ENCODE assay signal across 1 cellular context in the genomic region with DNA sequence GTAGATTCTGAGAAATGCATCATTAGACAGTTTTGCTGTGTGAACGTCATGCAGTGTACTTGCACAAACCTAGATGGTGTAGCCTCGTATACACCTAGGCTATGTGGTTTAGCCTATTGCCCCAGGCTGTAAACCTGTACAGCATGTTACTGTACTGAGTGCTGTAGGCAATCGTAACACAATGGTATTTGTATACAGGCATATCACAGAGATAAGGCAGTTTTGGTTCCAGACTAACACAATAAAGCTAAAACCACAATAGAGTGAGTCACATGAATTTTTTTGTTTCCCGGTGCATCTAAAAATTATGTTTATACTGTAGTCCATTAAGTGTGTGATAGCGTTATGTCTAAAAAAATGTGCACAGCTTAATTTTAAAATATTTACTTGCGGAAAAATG.
TF ChIP-seq lines count a peak whose summit lies in the region.

No MANE protein-coding gene starts in this region.

TF ChIP-seq in endothelial cell of umbilical vein, 7 proteins besides CTCF, POLR2A, EP300 and RAD21:
- TF ChIP-seq POLR2AphosphoS5 (IDR thresholded peaks at IDR 0.05; ENCODE audit: insufficient read depth, low read depth, low read length) (peak; percentile 21), MAX (IDR thresholded peaks at IDR 0.05; ENCODE audit: insufficient read depth, insufficient read length) (no peak), EZH2 (IDR thresholded peaks at IDR 0.05; ENCODE audit: borderline replicate concordance, low read depth, low read length, severe bottlenecking) (no peak), JUN (IDR thresholded peaks at IDR 0.05; ENCODE audit: borderline replicate concordance, insufficient read depth, insufficient read length, low read depth) (peak; percentile 17), FOS (IDR thresholded peaks at IDR 0.05; ENCODE audit: borderline replicate concordance, insufficient read depth, low read length) (peak; percentile 50), GATA2 (IDR thresholded peaks at IDR 0.05; ENCODE audit: insufficient read depth, insufficient read length, low read depth, low read length) (peak; percentile 28), MYC (IDR thresholded peaks at IDR 0.05; ENCODE audit: low read depth, low read length) (no peak)
